ENCODE assay signal across 16 cellular contexts in genomic region chr5:104189909-104190308, GRCh38.
DNase-seq lines count a peak whose midpoint lies in the region; ATAC-seq and TF ChIP-seq lines count a peak whose summit lies in the region.
"Had no signal": no experiment of that assay in that cellular context is flagged by ENCODE, and none has a peak within 500 bp of the region (broad histone marks: within the 10 kb centered on the region; RNA-seq: fewer than 3 reads in every experiment).

No MANE protein-coding gene starts in this region.

- POLR2A ChIA-PET in A673 (lab: Charles Lee; ENCODE audit: low non-redundant PET), result no interaction called here

- in situ Hi-C loops in gastrocnemius medialis (cut with MboI; ENCODE audit: low sequenced_read_pairs in 4 of 4), result loop anchor here (25.0 kb wide), 1 partner anchor 603 kb away; no protein-coding TSS in a partner anchor

- H3K9me2 ChIP-seq in Karpas-422 (replicated peaks; ENCODE audit: insufficient read depth, low read length), result no peaks in the 10 kb centered on the region

- no peak for TF ChIP-seq POLR2A in gastrocnemius medialis (IDR thresholded peaks at IDR 0.05)

- intact Hi-C loops in A673 (cut with micrococcal nuclease; ENCODE audit: unreplicated experiment) (no loop called here), gastrocnemius medialis (cut with DNase I; ENCODE audit: low total_unique reads) (loop anchor here (5.0 to 10.0 kb wide), 3 partner anchors 628 to 933 kb away; partner anchors contain the start of genes MACIR and NUDT12)

- H3K79me2 ChIP-seq in fibroblast of lung (ENCODE audit: control insufficient read depth, insufficient read depth, low read length) (no peaks in the 10 kb centered on the region), Karpas-422 (ENCODE audit: low read length) (no peaks in the 10 kb centered on the region)

- no peak overlapping the region for H3K9ac ChIP-seq in fibroblast of lung (ENCODE audit: insufficient read depth, low read length)
- no peak overlapping the region for H3K9ac ChIP-seq in Karpas-422 (ENCODE audit: low read length)

- H3K4me3 ChIP-seq in A673 (ENCODE audit: low read depth, low read length, poor library complexity, severe bottlenecking), result no peak overlapping the region
- no peak overlapping the region for H3K4me3 ChIP-seq in RWPE2 (ENCODE audit: severe bottlenecking)
- H3K4me3 ChIP-seq in fibroblast of lung (replicated peaks in 1 of 4; ENCODE audit: control extremely low read depth in 1 of 4, insufficient read depth in 1 of 4, low read depth in 3 of 4, low read length in 4 of 4), result no peak overlapping the region
- no peak overlapping the region for H3K4me3 ChIP-seq in Karpas-422 (ENCODE audit: low read length)
- H3K4me3 ChIP-seq in gastrocnemius medialis, result no peak overlapping the region
- H3K4me3 ChIP-seq: upper lobe of right lung had no signal

- H4K20me1 ChIP-seq in fibroblast of lung (ENCODE audit: control insufficient read depth, extremely low read depth, insufficient read depth, low read length), result no peaks in the 10 kb centered on the region
- H4K20me1 ChIP-seq in Karpas-422 (ENCODE audit: insufficient read depth, low read depth, low read length), result no peaks in the 10 kb centered on the region

- no TSS peak for BruUV-seq in A673 (replicated peaks; lab: Mats Ljungman, UMichigan)

- H3K9me3 ChIP-seq in A673 (ENCODE audit: low read depth, low read length, poor library complexity, severe bottlenecking), result peaks cover 19% of the 10 kb centered on the region
- peaks cover 2% of the 10 kb centered on the region for H3K9me3 ChIP-seq in RWPE2 (ENCODE audit: severe bottlenecking)
- H3K9me3 ChIP-seq in fibroblast of lung (ENCODE audit: control insufficient read depth, insufficient read depth, low read depth, low read length), result no peaks in the 10 kb centered on the region
- peaks cover 33% of the 10 kb centered on the region for H3K9me3 ChIP-seq in Karpas-422 (ENCODE audit: low read length)
- no peaks in the 10 kb centered on the region for H3K9me3 ChIP-seq in gastrocnemius medialis
- H3K9me3 ChIP-seq: upper lobe of right lung had no signal

- H3K27me3 ChIP-seq in A673 (replicated peaks; ENCODE audit: insufficient read depth, low read depth, low read length, poor library complexity) (no peaks in the 10 kb centered on the region), RWPE2 (ENCODE audit: insufficient read depth, poor library complexity, severe bottlenecking) (peaks cover 2% of the 10 kb centered on the region), fibroblast of lung (ENCODE audit: control insufficient read depth, insufficient read depth, low read length) (no peaks in the 10 kb centered on the region), Karpas-422 (ENCODE audit: low read length) (no peaks in the 10 kb centered on the region), gastrocnemius medialis (no peaks in the 10 kb centered on the region)
- H3K27me3 ChIP-seq: upper lobe of right lung had no signal

- H3K4me2 ChIP-seq in fibroblast of lung (ENCODE audit: extremely low read depth, insufficient read depth, low read length) (no peak overlapping the region), Karpas-422 (ENCODE audit: low read depth, low read length, poor library complexity, severe bottlenecking) (no peak overlapping the region)

- TF ChIP-seq CTCF in A673 (conservative IDR thresholded peaks at IDR 0.05; ENCODE audit: low read depth, low read length), result no peak
- TF ChIP-seq CTCF in RWPE2 (IDR thresholded peaks at IDR 0.05; ENCODE audit: poor library complexity, severe bottlenecking), result no peak
- no peak for TF ChIP-seq CTCF in fibroblast of lung (conservative IDR thresholded peaks at IDR 0.05 in 1 of 2, IDR thresholded peaks at IDR 0.05 in 1 of 2; ENCODE audit: low read depth in 1 of 2, low read length in 2 of 2)
- TF ChIP-seq CTCF in gastrocnemius medialis (IDR thresholded peaks at IDR 0.05 in 4 of 5, conservative IDR thresholded peaks at IDR 0.05 in 1 of 5), result no peak

- peak; percentile 49; the same call in 2 of the 3 replicates for ATAC-seq in RWPE2 (ENCODE audit: low read depth)
- ATAC-seq in gastrocnemius medialis, result no peak
- no peak for ATAC-seq in HG02623 (IDR thresholded peaks at IDR 0.05; ENCODE audit: unreplicated experiment)
- ATAC-seq: activated CD8-positive, alpha-beta memory T cell treated with anti-CD3 and anti-CD28 coated beads, Interleukin-2, amount 10 ng/mL, durations not matched to agents 7 days and 5 days; upper lobe of right lung had no signal

- H2AFZ ChIP-seq in fibroblast of lung (ENCODE audit: low read length) (no peak overlapping the region), Karpas-422 (ENCODE audit: low read length) (no peak overlapping the region)

- CTCF ChIA-PET in A673 (lab: Charles Lee), result interaction anchor here (1.4 kb wide), 1 partner anchor 11 kb away, joined by 3 read pairs; no protein-coding TSS in a partner anchor

- H3K27ac ChIP-seq in A673 (ENCODE audit: low read depth, low read length, poor library complexity, severe bottlenecking) (no peak overlapping the region), RWPE2 (ENCODE audit: poor library complexity, severe bottlenecking) (no peak overlapping the region), fibroblast of lung (ENCODE audit: insufficient read depth, low read length) (no peak overlapping the region), Karpas-422 (ENCODE audit: low read length) (no peak overlapping the region), gastrocnemius medialis (no peak overlapping the region)
- H3K27ac ChIP-seq: upper lobe of right lung had no signal

- no peaks in the 10 kb centered on the region for H3K4me1 ChIP-seq in A673 (ENCODE audit: insufficient read depth, low read length, poor library complexity, severe bottlenecking)
- H3K4me1 ChIP-seq in RWPE2 (ENCODE audit: insufficient read depth, poor library complexity, severe bottlenecking), result peaks cover 4% of the 10 kb centered on the region
- no peaks in the 10 kb centered on the region for H3K4me1 ChIP-seq in fibroblast of lung (ENCODE audit: control insufficient read depth, extremely low read depth, insufficient read depth, low read length)
- H3K4me1 ChIP-seq in Karpas-422 (ENCODE audit: low read length), result no peaks in the 10 kb centered on the region
- H3K4me1 ChIP-seq in gastrocnemius medialis, result peaks cover 9 to 11% of the 10 kb centered on the region in 2 donors
- H3K4me1 ChIP-seq: upper lobe of right lung had no signal

- peak; percentile 84 for DNase-seq in A673 (ENCODE audit: low spot score)
- peak; percentile 64 for DNase-seq in HT1080 (ENCODE audit: low read depth)
- no peak for DNase-seq in RWPE2 (ENCODE audit: low spot score)
- peak; percentile 69 to 86 for DNase-seq in fibroblast of lung (ENCODE audit: low read depth in 2 of 2)
- DNase-seq in activated CD4-positive, CD25-positive, alpha-beta regulatory T cell (lab: John Stamatoyannopoulos, UW), result no peak
- DNase-seq in Karpas-422, result no peak
- no peak for DNase-seq in gastrocnemius medialis
- DNase-seq: activated CD8-positive, alpha-beta memory T cell treated with anti-CD3 and anti-CD28 coated beads, Interleukin-2, amount 10 ng/mL, durations not matched to agents 7 days and 5 days; activated naive CD8-positive, alpha-beta T cell treated with anti-CD3 and anti-CD28 coated beads, Interleukin-2, amount 10 ng/mL, durations not matched to agents 7 days and 5 days; DMS 273 treated with DMSO at 0.1 percent for 48 hours; effector CD8-positive, alpha-beta T cell; H7; head of caudate nucleus; KG1; upper lobe of right lung had no signal

- H3K36me3 ChIP-seq in A673 (ENCODE audit: insufficient read depth, low read length, poor library complexity, severe bottlenecking) (no peaks in the 10 kb centered on the region), RWPE2 (ENCODE audit: low read depth) (no peaks in the 10 kb centered on the region), fibroblast of lung (ENCODE audit: control insufficient read depth, insufficient read depth, low read length) (no peaks in the 10 kb centered on the region), Karpas-422 (ENCODE audit: insufficient read depth, low read length) (no peaks in the 10 kb centered on the region), gastrocnemius medialis (no peaks in the 10 kb centered on the region)
- H3K36me3 ChIP-seq: upper lobe of right lung had no signal

Comparison
In these comparisons a context has a peak if more than half of its experiments do, and no peak if none do; other contexts are left out.
1. DNase-seq: peak in A673 (single experiment), HT1080 (single experiment) and fibroblast of lung (2 of 2); none in RWPE2 (single experiment), activated CD4-positive, CD25-positive, alpha-beta regulatory T cell (0 of 4), Karpas-422 (single experiment) and gastrocnemius medialis (0 of 2).